ENCODE assay signal across 13 cellular contexts in genomic region chr20:44704551-44704971, GRCh38. TPM values are rescaled to one million over a fixed set of nuclear protein-coding genes. Genes with fewer than 3 reads are reported as not detected.
A peak's percentile ranks its signal among the peaks of the same experiment; 100 is the strongest.
DNase-seq lines count a peak whose midpoint lies in the region; ATAC-seq lines count a peak whose summit lies in the region.
"Had no signal": no experiment of that assay in that cellular context is flagged by ENCODE, and none has a peak within 500 bp of the region (broad histone marks: within the 10 kb centered on the region; RNA-seq: fewer than 3 reads in every experiment).

No MANE protein-coding gene starts in this region.

- DNase-seq in ELR (ENCODE audit: low read depth) (peak; percentile 94), RKO (ENCODE audit: low spot score) (peak; percentile 47), fibroblast of gingiva (ENCODE audit: low read depth) (peak; percentile 90), hippocampal formation (lab: John Stamatoyannopoulos, UW) (no peak), ACHN (no peak), cerebellum (ENCODE audit: low spot score) (no peak)
- DNase-seq: activated CD8-positive, alpha-beta memory T cell treated with anti-CD3 and anti-CD28 coated beads, Interleukin-2, amount 50 U/mL, for 48 hours; body of pancreas; kidney; NCI-H2227 treated with DMSO at 0.1 percent for 48 hours; Peyer's patch had no signal

- peak overlapping the region in 15 of 21 experiments; percentile 20 to 85 (median 61) for H3K27ac ChIP-seq in skin epidermis
- H3K27ac ChIP-seq: body of pancreas, Peyer's patch had no signal

- H3K4me3 ChIP-seq in skin epidermis: no peak overlapping the region
- H3K4me3 ChIP-seq: body of pancreas, Peyer's patch had no signal

- ATAC-seq in GM18858 (IDR thresholded peaks at IDR 0.05; ENCODE audit: unreplicated experiment): no peak
- ATAC-seq: body of pancreas had no signal

- in situ Hi-C loops in ACHN (cut with HindIII; ENCODE audit: low pct_ligation_motif_present, low pct_unique_long_range_greater_than_20kb, low sequenced_read_pairs): no loop called here

RNA-seq across cellular contexts. Expression of gene CCN5, which starts 10.6 kb away (rescaled TPM):
- total RNA-seq in cerebellum: not detected

RNA-seq across cellular contexts. Expression of gene KCNK15, which starts 41.1 kb away (rescaled TPM):
- 0.27 TPM for total RNA-seq in cerebellum

RNA-seq across cellular contexts. Expression of gene ADA, which starts 53.1 kb away (rescaled TPM):
- 1.7 TPM for total RNA-seq in cerebellum

Comparison
In these comparisons a context has a peak if more than half of its experiments do, and no peak if none do; other contexts are left out.
1. DNase-seq: peak in ELR (single experiment), RKO (single experiment) and fibroblast of gingiva (single experiment); none in hippocampal formation (0 of 2), ACHN (single experiment) and cerebellum (single experiment).